Comparison of ENCODE assay signal across 25 cellular contexts in genomic region chr2:10038716-10039115, GRCh38. TPM values are rescaled to one million over a fixed set of nuclear protein-coding genes. Genes with fewer than 3 reads are reported as not detected.
DNase-seq lines count a peak whose midpoint lies in the region; ATAC-seq and TF ChIP-seq lines count a peak whose summit lies in the region.
"Had no signal": no experiment of that assay in that cellular context is flagged by ENCODE, and none has a peak within 500 bp of the region (broad histone marks: within the 10 kb centered on the region; RNA-seq: fewer than 3 reads in every experiment).

No MANE protein-coding gene starts in this region.

- TF ChIP-seq POLR2A in upper lobe of left lung (IDR thresholded peaks at IDR 0.05), result no peak

- H3K9me3 ChIP-seq in upper lobe of left lung, result no peaks in the 10 kb centered on the region
- H3K9me3 ChIP-seq: HAP-1 had no signal

- H3K4me1 ChIP-seq in upper lobe of left lung, result peaks cover 63 to 83% (median 70%) of the 10 kb centered on the region in 4 donors
- H3K4me1 ChIP-seq: HAP-1 had no signal

- no peak for TF ChIP-seq EP300 in upper lobe of left lung (IDR thresholded peaks at IDR 0.05)

- no peak for ATAC-seq in upper lobe of left lung (ENCODE audit: low FRiP score in 2 of 2)
- ATAC-seq: activated CD8-positive, alpha-beta memory T cell treated with anti-CD3 and anti-CD28 coated beads, Interleukin-2, amount 10 ng/mL, durations not matched to agents 7 days and 5 days; activated T-cell treated with anti-CD3 and anti-CD28 coated beads, Interleukin-2, amount 50 U/mL, for 72 hours; CD8-positive, alpha-beta T cell; stimulated activated effector memory CD8-positive, alpha-beta T cell treated with anti-CD3 and anti-CD28 coated beads, Interleukin-12 subunit alpha, Interleukin-12 subunit beta, amount 100 ng/mL, for 72 hours had no signal

- no peak overlapping the region for H3K4me3 ChIP-seq in upper lobe of left lung
- H3K4me3 ChIP-seq: HAP-1, smooth muscle cell had no signal

- H3K27ac Mint-ChIP-seq in brain (peak overlapping the region in 4 of 5 experiments; percentile 3 to 78 (median 40)), nephron (peak overlapping the region in 2 of 3 experiments; percentile 0 to 14)
- H3K27ac Mint-ChIP-seq: activated CD8-positive, alpha-beta memory T cell treated with anti-CD3 and anti-CD28 coated beads, Interleukin-2, amount 10 ng/mL, durations not matched to agents 7 days and 5 days; activated T-cell treated with anti-CD3 and anti-CD28 coated beads, Interleukin-2, amount 50 U/mL, for 72 hours; CD8-positive, alpha-beta T cell; stimulated activated effector memory CD8-positive, alpha-beta T cell treated with anti-CD3 and anti-CD28 coated beads, Interleukin-12 subunit alpha, Interleukin-12 subunit beta, amount 100 ng/mL, for 72 hours had no signal

- H3K27me3 Mint-ChIP-seq in brain (peaks cover 9% of the 10 kb centered on the region), nephron (ENCODE audit: low read depth) (peaks cover 7% of the 10 kb centered on the region)

- H3K36me3 ChIP-seq in upper lobe of left lung, result no peaks in the 10 kb centered on the region
- H3K36me3 ChIP-seq: HAP-1 had no signal

- DNase-seq in LHCN-M2 (ENCODE audit: low read depth) (peak; percentile 19), upper lobe of left lung (no peak), LoVo (ENCODE audit: low spot score) (no peak)
- no peak for DNase-seq in stimulated activated CD4-positive, alpha-beta T cell treated with anti-CD3 and anti-CD28 coated beads, Interleukin-4, amount 100 ng/mL, for 1 hour
- DNase-seq in stimulated activated CD8-positive, alpha-beta memory T cell treated with anti-CD3 and anti-CD28 coated beads, Interleukin-4, amount 100 ng/mL, for 48 hours, result no peak
- DNase-seq: activated CD4-positive, alpha-beta T cell treated with anti-CD3 and anti-CD28 coated beads, Interleukin-2, amount 50 U/mL, for 1 hour; activated CD8-positive, alpha-beta memory T cell treated with anti-CD3 and anti-CD28 coated beads, Interleukin-2, amount 10 ng/mL, durations not matched to agents 7 days and 5 days; activated naive CD4-positive, alpha-beta T cell treated with anti-CD3 and anti-CD28 coated beads, Interleukin-2, amount 50 U/mL, for 16 hours; activated T-cell treated with anti-CD3 and anti-CD28 coated beads, Interleukin-2, amount 50 U/mL, for 72 hours; CD8-positive, alpha-beta T cell; central memory CD4-positive, alpha-beta T cell; dermis blood vessel endothelial cell; DMS153; GDM1; NCI-H1417 treated with DMSO at 0.1 percent for 48 hours; NCI-H2081 treated with DMSO at 0.1 percent for 48 hours; NCI-H345; NCI-H748 treated with DMSO at 0.1 percent for 48 hours; stimulated activated CD4-positive, alpha-beta T cell treated with anti-CD3 and anti-CD28 coated beads, Interleukin-2, amount 100 ng/mL, for 24 hours; T-helper 9 cell had no signal

- peak overlapping the region in 1 of 5 experiments; percentile 2 for H3K4me3 Mint-ChIP-seq in brain
- H3K4me3 Mint-ChIP-seq in nephron, result peak overlapping the region in 2 of 3 experiments; percentile 4
- H3K4me3 Mint-ChIP-seq: activated CD8-positive, alpha-beta memory T cell treated with anti-CD3 and anti-CD28 coated beads, Interleukin-2, amount 10 ng/mL, durations not matched to agents 7 days and 5 days; activated T-cell treated with anti-CD3 and anti-CD28 coated beads, Interleukin-2, amount 50 U/mL, for 72 hours; CD8-positive, alpha-beta T cell; stimulated activated effector memory CD8-positive, alpha-beta T cell treated with anti-CD3 and anti-CD28 coated beads, Interleukin-12 subunit alpha, Interleukin-12 subunit beta, amount 100 ng/mL, for 72 hours had no signal

- no peaks in the 10 kb centered on the region for H3K27me3 ChIP-seq in upper lobe of left lung

- peak overlapping the region; percentile 70 to 92 (median 84) for H3K27ac ChIP-seq in upper lobe of left lung

- H3K9me3 Mint-ChIP-seq in brain (peaks cover 3 to 29% (median 14%) of the 10 kb centered on the region in 5 experiments), nephron (no peaks in the 10 kb centered on the region)
- H3K9me3 Mint-ChIP-seq: activated T-cell treated with anti-CD3 and anti-CD28 coated beads, Interleukin-2, amount 50 U/mL, for 72 hours; CD8-positive, alpha-beta T cell; stimulated activated effector memory CD8-positive, alpha-beta T cell treated with anti-CD3 and anti-CD28 coated beads, Interleukin-12 subunit alpha, Interleukin-12 subunit beta, amount 100 ng/mL, for 72 hours had no signal

- peaks cover 10% of the 10 kb centered on the region for H3K36me3 Mint-ChIP-seq in brain
- H3K36me3 Mint-ChIP-seq in nephron (ENCODE audit: low read depth), result no peaks in the 10 kb centered on the region
- H3K36me3 Mint-ChIP-seq: activated CD8-positive, alpha-beta memory T cell treated with anti-CD3 and anti-CD28 coated beads, Interleukin-2, amount 10 ng/mL, durations not matched to agents 7 days and 5 days; CD8-positive, alpha-beta T cell had no signal

- H3K4me1 Mint-ChIP-seq in brain (peaks cover 53% of the 10 kb centered on the region), nephron (peaks cover 13% of the 10 kb centered on the region)

- TF ChIP-seq CTCF in brain (conservative IDR thresholded peaks at IDR 0.05), result no peak
- TF ChIP-seq CTCF in nephron (IDR thresholded peaks at IDR 0.05; ENCODE audit: unreplicated experiment in 3 of 3), result no peak
- TF ChIP-seq CTCF in upper lobe of left lung (IDR thresholded peaks at IDR 0.05), result no peak

RNA-seq across cellular contexts. Expression of gene KLF11, which starts 4.6 kb away (rescaled TPM):
- total RNA-seq in LHCN-M2 (2014; rRNA removed) (3.1 and 3.3 TPM in 2 replicates), upper lobe of left lung (10 to 100 TPM; 14.3 to 38.7 (median 23.4) TPM)
- polyA plus RNA-seq in LHCN-M2 (2012), result 3.7 TPM
- polyA plus RNA-seq in brain (ENCODE audit: insufficient read depth, low read depth, low replicate concordance), result 11.8 TPM

RNA-seq across cellular contexts. Expression of gene CYS1, which starts 41.5 kb away (rescaled TPM):
- total RNA-seq in LHCN-M2 (2014; rRNA removed), result 0.13 TPM in 1 of 2 replicates, not detected in the other
- 0.35 TPM for polyA plus RNA-seq in LHCN-M2 (2012)
- polyA plus RNA-seq in brain (ENCODE audit: insufficient read depth, low read depth, low replicate concordance), result 1.7 TPM
- total RNA-seq in upper lobe of left lung, result 1 to 10 TPM; 1.0 to 8.2 (median 5.6) TPM
- total RNA-seq: CD8-positive, alpha-beta T cell had no signal
